ENCODE assay signal across 1 cellular context in the genomic region with DNA sequence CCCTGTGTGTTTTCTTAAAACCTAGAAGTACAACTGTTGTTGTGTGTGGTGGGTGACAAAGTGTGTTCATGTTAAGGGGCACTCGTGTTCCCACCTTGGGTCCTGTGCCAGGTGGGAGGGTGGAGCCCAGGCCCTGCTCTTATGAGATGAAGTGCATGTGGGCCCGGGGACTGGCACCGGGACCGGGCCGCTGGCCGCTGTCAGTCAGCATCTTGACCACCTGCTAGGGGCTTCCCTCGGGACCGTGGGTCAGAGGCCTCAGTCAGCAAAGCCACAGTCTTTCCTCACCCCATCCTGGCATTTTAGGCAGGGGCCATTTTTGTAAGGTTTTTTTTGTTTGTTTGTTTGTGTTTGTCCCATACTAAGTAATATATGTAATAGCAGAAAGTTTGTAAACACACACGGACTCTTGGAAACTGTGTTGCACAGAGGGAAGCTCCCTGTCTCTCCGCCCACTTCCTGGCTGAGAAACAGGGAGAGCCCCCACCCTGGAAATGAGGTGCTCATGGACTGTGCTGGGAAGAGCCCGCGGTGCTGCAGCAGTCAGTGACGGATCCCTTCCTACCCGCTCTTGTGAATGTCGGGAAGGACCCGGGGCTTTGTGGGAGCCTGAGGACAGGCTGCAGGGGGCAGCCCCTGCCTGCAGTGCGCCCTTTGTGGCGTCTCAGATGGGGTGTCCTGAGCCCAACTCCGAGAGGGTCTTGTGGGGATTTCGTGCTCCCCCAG.
TF ChIP-seq lines count a peak whose summit lies in the region.

No MANE protein-coding gene starts in this region.

TF ChIP-seq in GM23338, 12 proteins besides CTCF, POLR2A, EP300 and RAD21:
- TF ChIP-seq, protein P1, sequence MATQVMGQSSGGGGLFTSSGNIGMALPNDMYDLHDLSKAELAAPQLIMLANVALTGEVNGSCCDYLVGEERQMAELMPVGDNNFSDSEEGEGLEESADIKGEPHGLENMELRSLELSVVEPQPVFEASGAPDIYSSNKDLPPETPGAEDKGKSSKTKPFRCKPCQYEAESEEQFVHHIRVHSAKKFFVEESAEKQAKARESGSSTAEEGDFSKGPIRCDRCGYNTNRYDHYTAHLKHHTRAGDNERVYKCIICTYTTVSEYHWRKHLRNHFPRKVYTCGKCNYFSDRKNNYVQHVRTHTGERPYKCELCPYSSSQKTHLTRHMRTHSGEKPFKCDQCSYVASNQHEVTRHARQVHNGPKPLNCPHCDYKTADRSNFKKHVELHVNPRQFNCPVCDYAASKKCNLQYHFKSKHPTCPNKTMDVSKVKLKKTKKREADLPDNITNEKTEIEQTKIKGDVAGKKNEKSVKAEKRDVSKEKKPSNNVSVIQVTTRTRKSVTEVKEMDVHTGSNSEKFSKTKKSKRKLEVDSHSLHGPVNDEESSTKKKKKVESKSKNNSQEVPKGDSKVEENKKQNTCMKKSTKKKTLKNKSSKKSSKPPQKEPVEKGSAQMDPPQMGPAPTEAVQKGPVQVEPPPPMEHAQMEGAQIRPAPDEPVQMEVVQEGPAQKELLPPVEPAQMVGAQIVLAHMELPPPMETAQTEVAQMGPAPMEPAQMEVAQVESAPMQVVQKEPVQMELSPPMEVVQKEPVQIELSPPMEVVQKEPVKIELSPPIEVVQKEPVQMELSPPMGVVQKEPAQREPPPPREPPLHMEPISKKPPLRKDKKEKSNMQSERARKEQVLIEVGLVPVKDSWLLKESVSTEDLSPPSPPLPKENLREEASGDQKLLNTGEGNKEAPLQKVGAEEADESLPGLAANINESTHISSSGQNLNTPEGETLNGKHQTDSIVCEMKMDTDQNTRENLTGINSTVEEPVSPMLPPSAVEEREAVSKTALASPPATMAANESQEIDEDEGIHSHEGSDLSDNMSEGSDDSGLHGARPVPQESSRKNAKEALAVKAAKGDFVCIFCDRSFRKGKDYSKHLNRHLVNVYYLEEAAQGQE (IDR thresholded peaks at IDR 0.05; ENCODE audit: unreplicated experiment) = no peak
- TF ChIP-seq POLR2AphosphoS5 (IDR thresholded peaks at IDR 0.05; ENCODE audit: low read depth) (no peak), EZH2 (IDR thresholded peaks at IDR 0.05; ENCODE audit: low read depth, unreplicated experiment) (no peak), CREB1 (CRISPR knock-in tag; IDR thresholded peaks at IDR 0.05; ENCODE audit: low read depth) (no peak), JUNB (IDR thresholded peaks at IDR 0.05; ENCODE audit: unreplicated experiment) (no peak), ZNF114 (CRISPR knock-in tag; IDR thresholded peaks at IDR 0.05) (no peak), EZH2phosphoT487 (IDR thresholded peaks at IDR 0.05; ENCODE audit: unreplicated experiment) (no peak), STAT1 (IDR thresholded peaks at IDR 0.05; ENCODE audit: unreplicated experiment) (no peak), NANOG (IDR thresholded peaks at IDR 0.05; ENCODE audit: borderline replicate concordance) (no peak), ZNF331 (CRISPR knock-in tag; IDR thresholded peaks at IDR 0.05; ENCODE audit: low read depth) (no peak)
- TF ChIP-seq, protein P2, sequence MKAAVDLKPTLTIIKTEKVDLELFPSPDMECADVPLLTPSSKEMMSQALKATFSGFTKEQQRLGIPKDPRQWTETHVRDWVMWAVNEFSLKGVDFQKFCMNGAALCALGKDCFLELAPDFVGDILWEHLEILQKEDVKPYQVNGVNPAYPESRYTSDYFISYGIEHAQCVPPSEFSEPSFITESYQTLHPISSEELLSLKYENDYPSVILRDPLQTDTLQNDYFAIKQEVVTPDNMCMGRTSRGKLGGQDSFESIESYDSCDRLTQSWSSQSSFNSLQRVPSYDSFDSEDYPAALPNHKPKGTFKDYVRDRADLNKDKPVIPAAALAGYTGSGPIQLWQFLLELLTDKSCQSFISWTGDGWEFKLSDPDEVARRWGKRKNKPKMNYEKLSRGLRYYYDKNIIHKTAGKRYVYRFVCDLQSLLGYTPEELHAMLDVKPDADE (IDR thresholded peaks at IDR 0.05) = no peak
- TF ChIP-seq, protein P3, sequence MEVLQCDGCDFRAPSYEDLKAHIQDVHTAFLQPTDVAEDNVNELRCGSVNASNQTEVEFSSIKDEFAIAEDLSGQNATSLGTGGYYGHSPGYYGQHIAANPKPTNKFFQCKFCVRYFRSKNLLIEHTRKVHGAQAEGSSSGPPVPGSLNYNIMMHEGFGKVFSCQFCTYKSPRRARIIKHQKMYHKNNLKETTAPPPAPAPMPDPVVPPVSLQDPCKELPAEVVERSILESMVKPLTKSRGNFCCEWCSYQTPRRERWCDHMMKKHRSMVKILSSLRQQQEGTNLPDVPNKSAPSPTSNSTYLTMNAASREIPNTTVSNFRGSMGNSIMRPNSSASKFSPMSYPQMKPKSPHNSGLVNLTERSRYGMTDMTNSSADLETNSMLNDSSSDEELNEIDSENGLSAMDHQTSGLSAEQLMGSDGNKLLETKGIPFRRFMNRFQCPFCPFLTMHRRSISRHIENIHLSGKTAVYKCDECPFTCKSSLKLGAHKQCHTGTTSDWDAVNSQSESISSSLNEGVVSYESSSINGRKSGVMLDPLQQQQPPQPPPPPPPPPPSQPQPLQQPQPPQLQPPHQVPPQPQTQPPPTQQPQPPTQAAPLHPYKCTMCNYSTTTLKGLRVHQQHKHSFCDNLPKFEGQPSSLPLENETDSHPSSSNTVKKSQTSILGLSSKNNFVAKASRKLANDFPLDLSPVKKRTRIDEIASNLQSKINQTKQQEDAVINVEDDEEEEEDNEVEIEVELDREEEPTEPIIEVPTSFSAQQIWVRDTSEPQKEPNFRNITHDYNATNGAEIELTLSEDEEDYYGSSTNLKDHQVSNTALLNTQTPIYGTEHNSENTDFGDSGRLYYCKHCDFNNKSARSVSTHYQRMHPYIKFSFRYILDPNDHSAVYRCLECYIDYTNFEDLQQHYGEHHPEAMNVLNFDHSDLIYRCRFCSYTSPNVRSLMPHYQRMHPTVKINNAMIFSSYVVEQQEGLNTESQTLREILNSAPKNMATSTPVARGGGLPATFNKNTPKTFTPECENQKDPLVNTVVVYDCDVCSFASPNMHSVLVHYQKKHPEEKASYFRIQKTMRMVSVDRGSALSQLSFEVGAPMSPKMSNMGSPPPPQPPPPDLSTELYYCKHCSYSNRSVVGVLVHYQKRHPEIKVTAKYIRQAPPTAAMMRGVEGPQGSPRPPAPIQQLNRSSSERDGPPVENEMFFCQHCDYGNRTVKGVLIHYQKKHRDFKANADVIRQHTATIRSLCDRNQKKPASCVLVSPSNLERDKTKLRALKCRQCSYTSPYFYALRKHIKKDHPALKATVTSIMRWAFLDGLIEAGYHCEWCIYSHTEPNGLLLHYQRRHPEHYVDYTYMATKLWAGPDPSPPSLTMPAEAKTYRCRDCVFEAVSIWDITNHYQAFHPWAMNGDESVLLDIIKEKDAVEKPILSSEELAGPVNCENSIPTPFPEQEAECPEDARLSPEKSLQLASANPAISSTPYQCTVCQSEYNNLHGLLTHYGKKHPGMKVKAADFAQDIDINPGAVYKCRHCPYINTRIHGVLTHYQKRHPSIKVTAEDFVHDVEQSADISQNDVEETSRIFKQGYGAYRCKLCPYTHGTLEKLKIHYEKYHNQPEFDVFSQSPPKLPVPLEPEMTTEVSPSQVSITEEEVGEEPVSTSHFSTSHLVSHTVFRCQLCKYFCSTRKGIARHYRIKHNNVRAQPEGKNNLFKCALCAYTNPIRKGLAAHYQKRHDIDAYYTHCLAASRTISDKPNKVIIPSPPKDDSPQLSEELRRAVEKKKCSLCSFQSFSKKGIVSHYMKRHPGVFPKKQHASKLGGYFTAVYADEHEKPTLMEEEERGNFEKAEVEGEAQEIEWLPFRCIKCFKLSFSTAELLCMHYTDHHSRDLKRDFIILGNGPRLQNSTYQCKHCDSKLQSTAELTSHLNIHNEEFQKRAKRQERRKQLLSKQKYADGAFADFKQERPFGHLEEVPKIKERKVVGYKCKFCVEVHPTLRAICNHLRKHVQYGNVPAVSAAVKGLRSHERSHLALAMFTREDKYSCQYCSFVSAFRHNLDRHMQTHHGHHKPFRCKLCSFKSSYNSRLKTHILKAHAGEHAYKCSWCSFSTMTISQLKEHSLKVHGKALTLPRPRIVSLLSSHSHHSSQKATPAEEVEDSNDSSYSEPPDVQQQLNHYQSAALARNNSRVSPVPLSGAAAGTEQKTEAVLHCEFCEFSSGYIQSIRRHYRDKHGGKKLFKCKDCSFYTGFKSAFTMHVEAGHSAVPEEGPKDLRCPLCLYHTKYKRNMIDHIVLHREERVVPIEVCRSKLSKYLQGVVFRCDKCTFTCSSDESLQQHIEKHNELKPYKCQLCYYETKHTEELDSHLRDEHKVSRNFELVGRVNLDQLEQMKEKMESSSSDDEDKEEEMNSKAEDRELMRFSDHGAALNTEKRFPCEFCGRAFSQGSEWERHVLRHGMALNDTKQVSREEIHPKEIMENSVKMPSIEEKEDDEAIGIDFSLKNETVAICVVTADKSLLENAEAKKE (CRISPR knock-in tag; IDR thresholded peaks at IDR 0.05) = no peak
